Comparison of ENCODE assay signal across 11 cellular contexts in genomic region chr5:65101706-65102105, GRCh38.
A peak's percentile ranks its signal among the peaks of the same experiment; 100 is the strongest.
DNase-seq lines count a peak whose midpoint lies in the region; ATAC-seq and TF ChIP-seq lines count a peak whose summit lies in the region.
"Had no signal": no experiment of that assay in that cellular context is flagged by ENCODE, and none has a peak within 500 bp of the region (broad histone marks: within the 10 kb centered on the region; RNA-seq: fewer than 3 reads in every experiment).

No MANE protein-coding gene starts in this region.

- TF ChIP-seq POLR2A in thyroid gland (IDR thresholded peaks at IDR 0.05): no peak

- H3K27me3 Mint-ChIP-seq in activated naive CD8-positive, alpha-beta T cell: no peaks in the 10 kb centered on the region
- H3K27me3 Mint-ChIP-seq in activated naive CD8-positive, alpha-beta T cell treated with anti-CD3 and anti-CD28 coated beads for 36 hours: no peaks in the 10 kb centered on the region

- H3K36me3 ChIP-seq in mucosa of rectum (ENCODE audit: control insufficient read depth in 2 of 2, insufficient read depth in 2 of 2, low read length in 2 of 2) (no peaks in the 10 kb centered on the region), urinary bladder (ENCODE audit: insufficient read depth) (no peaks in the 10 kb centered on the region), thyroid gland (no peaks in the 10 kb centered on the region)
- H3K36me3 ChIP-seq: vagina had no signal

- peaks cover 48% of the 10 kb centered on the region for H3K4me1 Mint-ChIP-seq in activated naive CD8-positive, alpha-beta T cell (ENCODE audit: low read depth)
- peaks cover 46% of the 10 kb centered on the region for H3K4me1 Mint-ChIP-seq in activated naive CD8-positive, alpha-beta T cell treated with anti-CD3 and anti-CD28 coated beads for 36 hours
- H3K4me1 Mint-ChIP-seq: neural crest cell had no signal

- H3K36me3 Mint-ChIP-seq in activated naive CD8-positive, alpha-beta T cell: no peaks in the 10 kb centered on the region
- H3K36me3 Mint-ChIP-seq in activated naive CD8-positive, alpha-beta T cell treated with anti-CD3 and anti-CD28 coated beads for 36 hours: no peaks in the 10 kb centered on the region

- TF ChIP-seq CTCF in cardiac fibroblast (IDR thresholded peaks at IDR 0.05; ENCODE audit: low read depth, low read length) (no peak), thyroid gland (IDR thresholded peaks at IDR 0.05) (no peak)

- no peak for ATAC-seq in GM18517 (IDR thresholded peaks at IDR 0.05; ENCODE audit: unreplicated experiment)

- H3K9ac ChIP-seq in mucosa of rectum (ENCODE audit: low read depth in 1 of 2, low read length in 2 of 2): no peak overlapping the region

- H3K9me3 ChIP-seq in mucosa of rectum (ENCODE audit: control insufficient read depth in 2 of 2, low read length in 2 of 2): no peaks in the 10 kb centered on the region
- H3K9me3 ChIP-seq in thyroid gland: no peaks in the 10 kb centered on the region
- H3K9me3 ChIP-seq: vagina had no signal

- H3K27me3 ChIP-seq in mucosa of rectum (ENCODE audit: control insufficient read depth in 2 of 2, insufficient read depth in 2 of 2, low read length in 2 of 2) (no peaks in the 10 kb centered on the region), thyroid gland (no peaks in the 10 kb centered on the region)
- H3K27me3 ChIP-seq: dorsolateral prefrontal cortex, vagina had no signal

- no peaks in the 10 kb centered on the region for H3K9me3 Mint-ChIP-seq in activated naive CD8-positive, alpha-beta T cell (ENCODE audit: low read depth)
- H3K9me3 Mint-ChIP-seq in activated naive CD8-positive, alpha-beta T cell treated with anti-CD3 and anti-CD28 coated beads for 36 hours: no peaks in the 10 kb centered on the region
- H3K9me3 Mint-ChIP-seq: neural crest cell had no signal

- no peak for DNase-seq in activated naive CD8-positive, alpha-beta T cell treated with anti-CD3 and anti-CD28 coated beads for 36 hours
- peak; percentile 33 to 35 for DNase-seq in cardiac fibroblast (ENCODE audit: low read depth in 2 of 2)
- DNase-seq in hypothalamus (lab: John Stamatoyannopoulos, UW): no peak
- DNase-seq in thyroid gland: no peak

- H3K27ac Mint-ChIP-seq in activated naive CD8-positive, alpha-beta T cell: peak overlapping the region; percentile 85
- H3K27ac Mint-ChIP-seq in activated naive CD8-positive, alpha-beta T cell treated with anti-CD3 and anti-CD28 coated beads for 36 hours: no peak overlapping the region

- intact Hi-C loops in thyroid gland (cut with DNase I): loop anchor here (5.0 kb wide), 1 partner anchor 381 kb away; the partner anchor contains the start of gene ADAMTS6

- WGBS in urinary bladder: 48% methylated on average over 7 of the region's 7 CpGs
- 85 to 87% methylated on average over 7 of the region's 7 CpGs for WGBS in thyroid gland, 2 donors

- peak overlapping the region; percentile 84 for H3K4me3 Mint-ChIP-seq in activated naive CD8-positive, alpha-beta T cell
- no peak overlapping the region for H3K4me3 Mint-ChIP-seq in activated naive CD8-positive, alpha-beta T cell treated with anti-CD3 and anti-CD28 coated beads for 36 hours
- H3K4me3 Mint-ChIP-seq: neural crest cell had no signal

- H3K4me1 ChIP-seq in mucosa of rectum (ENCODE audit: control insufficient read depth in 2 of 2, insufficient read depth in 2 of 2, low read length in 2 of 2) (peaks cover 0 to 3% of the 10 kb centered on the region in 2 donors), urinary bladder (ENCODE audit: insufficient read depth) (no peaks in the 10 kb centered on the region), thyroid gland (peaks cover 4 to 8% of the 10 kb centered on the region in 2 donors)
- H3K4me1 ChIP-seq: vagina had no signal

- H3K27ac ChIP-seq in mucosa of rectum (ENCODE audit: low read depth in 2 of 2, low read length in 2 of 2): peak overlapping the region; percentile 26 to 80
- peak overlapping the region; percentile 61 for H3K27ac ChIP-seq in urinary bladder (ENCODE audit: low read depth)
- H3K27ac ChIP-seq in thyroid gland: no peak overlapping the region

- H3K4me3 ChIP-seq in cardiac fibroblast (replicated peaks in 1 of 2; ENCODE audit: low read depth in 2 of 2, low read length in 2 of 2) (no peak overlapping the region), mucosa of rectum (ENCODE audit: low read length in 2 of 2) (no peak overlapping the region), urinary bladder (ENCODE audit: low read depth, low read length) (no peak overlapping the region), thyroid gland (replicated peaks in 1 of 3) (no peak overlapping the region)
- H3K4me3 ChIP-seq: vagina had no signal

Comparison
In these comparisons a context has a peak if more than half of its experiments do, and no peak if none do; other contexts are left out.
1. DNase-seq: peak in cardiac fibroblast (2 of 2); none in activated naive CD8-positive, alpha-beta T cell treated with anti-CD3 and anti-CD28 coated beads for 36 hours (single experiment), hypothalamus (0 of 51) and thyroid gland (0 of 2).
2. H3K27ac ChIP-seq: peak in mucosa of rectum (2 of 2) and urinary bladder (single experiment); none in thyroid gland (0 of 3).